In the genomic region with DNA sequence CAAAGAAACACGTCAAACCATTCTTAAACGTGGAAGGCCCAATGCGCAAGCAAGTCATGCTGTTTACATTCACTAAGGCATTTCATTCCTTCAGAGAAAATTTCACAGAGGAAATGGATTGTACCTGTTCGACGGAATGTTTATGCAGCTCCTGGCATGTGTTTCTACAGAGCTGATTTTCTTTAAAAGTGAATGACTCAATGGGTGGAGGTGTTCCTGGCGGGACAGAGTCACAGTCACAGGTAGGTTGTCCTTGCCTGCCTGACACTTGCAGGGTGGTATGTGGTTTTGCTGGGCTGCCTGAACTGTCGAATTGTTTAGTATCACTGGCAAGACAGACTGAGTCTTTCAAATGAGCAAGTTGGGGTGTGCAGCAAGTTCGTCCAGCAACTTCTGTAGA, we compare ENCODE assay signal across 1 cellular context.
TF ChIP-seq lines count a peak whose summit lies in the region.

No MANE protein-coding gene starts in this region.

TF ChIP-seq in K562, 482 proteins besides CTCF, POLR2A, EP300 and RAD21:
- TF ChIP-seq YBX1 (IDR thresholded peaks at IDR 0.05) (no peak), AFF4 (CRISPR knock-in tag; IDR thresholded peaks at IDR 0.05) (no peak), ZNF76 (CRISPR knock-in tag; IDR thresholded peaks at IDR 0.05; ENCODE audit: borderline replicate concordance) (no peak), GATAD2B (IDR thresholded peaks at IDR 0.05; ENCODE audit: borderline replicate concordance) (no peak), ZNF696 (CRISPR knock-in tag; conservative IDR thresholded peaks at IDR 0.05) (no peak), BACH1 (tag; IDR thresholded peaks at IDR 0.05) (no peak), ZNF3 (CRISPR knock-in tag; IDR thresholded peaks at IDR 0.05) (no peak), ZNF77 (CRISPR knock-in tag; IDR thresholded peaks at IDR 0.05) (no peak), ZNF57 (CRISPR knock-in tag; IDR thresholded peaks at IDR 0.05) (no peak), ZNF347 (CRISPR knock-in tag; IDR thresholded peaks at IDR 0.05; ENCODE audit: low read depth) (no peak), NR4A1 (CRISPR knock-in tag; IDR thresholded peaks at IDR 0.05) (no peak), NR4A1 (tag; IDR thresholded peaks at IDR 0.05) (no peak), ZBTB11 (CRISPR knock-in tag; IDR thresholded peaks at IDR 0.05) (no peak), STAT5A (IDR thresholded peaks at IDR 0.05; ENCODE audit: borderline replicate concordance, low read length) (no peak)
- TF ChIP-seq, protein P1, sequence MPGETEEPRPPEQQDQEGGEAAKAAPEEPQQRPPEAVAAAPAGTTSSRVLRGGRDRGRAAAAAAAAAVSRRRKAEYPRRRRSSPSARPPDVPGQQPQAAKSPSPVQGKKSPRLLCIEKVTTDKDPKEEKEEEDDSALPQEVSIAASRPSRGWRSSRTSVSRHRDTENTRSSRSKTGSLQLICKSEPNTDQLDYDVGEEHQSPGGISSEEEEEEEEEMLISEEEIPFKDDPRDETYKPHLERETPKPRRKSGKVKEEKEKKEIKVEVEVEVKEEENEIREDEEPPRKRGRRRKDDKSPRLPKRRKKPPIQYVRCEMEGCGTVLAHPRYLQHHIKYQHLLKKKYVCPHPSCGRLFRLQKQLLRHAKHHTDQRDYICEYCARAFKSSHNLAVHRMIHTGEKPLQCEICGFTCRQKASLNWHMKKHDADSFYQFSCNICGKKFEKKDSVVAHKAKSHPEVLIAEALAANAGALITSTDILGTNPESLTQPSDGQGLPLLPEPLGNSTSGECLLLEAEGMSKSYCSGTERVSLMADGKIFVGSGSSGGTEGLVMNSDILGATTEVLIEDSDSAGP (CRISPR knock-in tag; IDR thresholded peaks at IDR 0.05), result no peak
- TF ChIP-seq, protein P2, sequence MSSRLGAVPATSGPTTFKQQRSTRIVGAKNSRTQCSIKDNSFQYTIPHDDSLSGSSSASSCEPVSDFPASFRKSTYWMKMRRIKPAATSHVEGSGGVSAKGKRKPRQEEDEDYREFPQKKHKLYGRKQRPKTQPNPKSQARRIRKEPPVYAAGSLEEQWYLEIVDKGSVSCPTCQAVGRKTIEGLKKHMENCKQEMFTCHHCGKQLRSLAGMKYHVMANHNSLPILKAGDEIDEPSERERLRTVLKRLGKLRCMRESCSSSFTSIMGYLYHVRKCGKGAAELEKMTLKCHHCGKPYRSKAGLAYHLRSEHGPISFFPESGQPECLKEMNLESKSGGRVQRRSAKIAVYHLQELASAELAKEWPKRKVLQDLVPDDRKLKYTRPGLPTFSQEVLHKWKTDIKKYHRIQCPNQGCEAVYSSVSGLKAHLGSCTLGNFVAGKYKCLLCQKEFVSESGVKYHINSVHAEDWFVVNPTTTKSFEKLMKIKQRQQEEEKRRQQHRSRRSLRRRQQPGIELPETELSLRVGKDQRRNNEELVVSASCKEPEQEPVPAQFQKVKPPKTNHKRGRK (tag; IDR thresholded peaks at IDR 0.05), result no peak
- TF ChIP-seq, protein P3, sequence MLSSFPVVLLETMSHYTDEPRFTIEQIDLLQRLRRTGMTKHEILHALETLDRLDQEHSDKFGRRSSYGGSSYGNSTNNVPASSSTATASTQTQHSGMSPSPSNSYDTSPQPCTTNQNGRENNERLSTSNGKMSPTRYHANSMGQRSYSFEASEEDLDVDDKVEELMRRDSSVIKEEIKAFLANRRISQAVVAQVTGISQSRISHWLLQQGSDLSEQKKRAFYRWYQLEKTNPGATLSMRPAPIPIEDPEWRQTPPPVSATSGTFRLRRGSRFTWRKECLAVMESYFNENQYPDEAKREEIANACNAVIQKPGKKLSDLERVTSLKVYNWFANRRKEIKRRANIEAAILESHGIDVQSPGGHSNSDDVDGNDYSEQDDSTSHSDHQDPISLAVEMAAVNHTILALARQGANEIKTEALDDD (IDR thresholded peaks at IDR 0.05), result no peak
